ENCODE assay signal across 21 cellular contexts in genomic region chr10:121873236-121873635, GRCh38.
DNase-seq lines count a peak whose midpoint lies in the region; ATAC-seq, FAIRE-seq and TF ChIP-seq lines count a peak whose summit lies in the region.
"Had no signal": no experiment of that assay in that cellular context is flagged by ENCODE, and none has a peak within 500 bp of the region (broad histone marks: within the 10 kb centered on the region; RNA-seq: fewer than 3 reads in every experiment).

No MANE protein-coding gene starts in this region.

- POLR2A ChIA-PET in RWPE1 (lab: Yijun Ruan, JAX; ENCODE audit: low non-redundant PET) = no interaction called here

- peak; percentile 26 for FAIRE-seq in GM19239 (lab: Jason Lieb, UNC)
- FAIRE-seq: A549, GM12892, HTR-8/SVneo had no signal

- no peak for TF ChIP-seq CTCF in RWPE1 (conservative IDR thresholded peaks at IDR 0.05; ENCODE audit: low read depth)
- no peak for TF ChIP-seq CTCF in epithelial cell of esophagus (IDR thresholded peaks at IDR 0.05; ENCODE audit: insufficient read depth, low read depth, low read length, missing control alignments)

- TF ChIP-seq POLR2A in GM18505 (IDR thresholded peaks at IDR 0.05; ENCODE audit: borderline replicate concordance, extremely low read depth, insufficient read depth, insufficient read length) = no peak

- no peak for DNase-seq in GM19239 (ENCODE audit: insufficient read length, low spot score)
- DNase-seq in RWPE1 (ENCODE audit: low spot score) = peak; percentile 13
- peak; percentile 27 for DNase-seq in epithelial cell of esophagus (ENCODE audit: low read depth)
- DNase-seq in kidney glomerular epithelial cell (lab: John Stamatoyannopoulos, UW) = peak; percentile 32
- no peak for DNase-seq in activated T-cell treated with anti-CD3 and anti-CD28 coated beads for 4 hours
- no peak for DNase-seq in C1 segment of cervical spinal cord (lab: John Stamatoyannopoulos, UW)
- DNase-seq: DMS 273 treated with DMSO at 0.1 percent for 48 hours, H9, MV-4-11, NCI-H1417, NCI-H187 treated with DMSO at 0.1 percent for 48 hours, NCI-H2171, NCI-H446 treated with DMSO at 0.1 percent for 48 hours, NCI-H748 treated with DMSO at 0.1 percent for 48 hours, RPMI8226 had no signal

- H3K27ac ChIP-seq in RWPE1 = no peak overlapping the region
- H3K27ac ChIP-seq: A549, C4-2B had no signal

- H3K4me3 ChIP-seq in epithelial cell of esophagus (ENCODE audit: low read length) = no peak overlapping the region
- H3K4me3 ChIP-seq: A549 had no signal

- ATAC-seq in GM21526 (IDR thresholded peaks at IDR 0.05; ENCODE audit: low FRiP score, unreplicated experiment) = no peak
- ATAC-seq in GM18505 (IDR thresholded peaks at IDR 0.05; ENCODE audit: unreplicated experiment) = no peak
- ATAC-seq: A549 had no signal

- CTCF ChIA-PET in RWPE1 (lab: Yijun Ruan, JAX) = interaction anchor here (0.6 kb wide), 1 partner anchor 215 kb away, joined by 4 read pairs; no protein-coding TSS in a partner anchor

Comparison
In these comparisons a context has a peak if more than half of its experiments do, and no peak if none do; other contexts are left out.
1. DNase-seq: peak in RWPE1 (single experiment), epithelial cell of esophagus (single experiment) and kidney glomerular epithelial cell (single experiment); none in GM19239 (single experiment), activated T-cell treated with anti-CD3 and anti-CD28 coated beads for 4 hours (single experiment) and C1 segment of cervical spinal cord (0 of 14).